17 cellular contexts compared by ENCODE assay signal in the genomic region with DNA sequence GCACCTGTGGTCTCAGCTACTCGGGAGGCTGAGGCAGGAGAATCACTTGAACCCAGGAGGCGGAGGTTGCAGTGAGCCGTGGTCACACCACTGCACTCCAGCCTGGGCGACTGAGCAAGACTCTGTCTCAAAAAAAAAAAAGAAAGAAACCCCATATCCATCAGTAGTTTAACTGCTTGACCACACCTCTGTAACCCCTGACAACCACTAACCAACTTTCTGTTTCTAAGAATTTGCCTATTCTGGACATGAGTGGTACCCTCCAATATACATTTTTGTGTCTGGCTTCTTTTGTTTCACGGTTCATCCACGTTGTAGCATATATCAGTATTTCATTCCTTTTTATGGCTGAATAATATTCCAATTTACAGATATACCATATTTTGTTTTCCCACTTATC. TPM values are rescaled to one million over a fixed set of nuclear protein-coding genes. Genes with fewer than 3 reads are reported as not detected.
DNase-seq lines count a peak whose midpoint lies in the region; ATAC-seq, FAIRE-seq and TF ChIP-seq lines count a peak whose summit lies in the region.
"Had no signal": no experiment of that assay in that cellular context is flagged by ENCODE, and none has a peak within 500 bp of the region (broad histone marks: within the 10 kb centered on the region; RNA-seq: fewer than 3 reads in every experiment).

No MANE protein-coding gene starts in this region.

- H3K27me3 ChIP-seq in CD4-positive, alpha-beta T cell (ENCODE audit: control insufficient read depth, insufficient read depth, low read length), result no peaks in the 10 kb centered on the region
- H3K27me3 ChIP-seq: esophagus squamous epithelium had no signal

- H3K27ac ChIP-seq in HEK293 (ENCODE audit: extremely low read depth, low read depth, low read length), result no peak overlapping the region
- H3K27ac ChIP-seq in CD4-positive, alpha-beta T cell (ENCODE audit: low read depth, low read length), result no peak overlapping the region
- H3K27ac ChIP-seq: esophagus squamous epithelium had no signal

- no peak overlapping the region for H3K27ac Mint-ChIP-seq in CD4-positive, alpha-beta T cell
- H3K27ac Mint-ChIP-seq: activated naive CD8-positive, alpha-beta T cell; HFFc6; T-helper 2 cell treated with Interferon-gamma antibody and Interleukin-4, amounts not matched to agents 5 μg/mL and 100 μg/mL, for 36 hours had no signal

- peak; percentile 20 for DNase-seq in GM10266 (ENCODE audit: extremely low spot score)
- no peak for DNase-seq in CD4-positive, alpha-beta T cell
- no peak for DNase-seq in activated naive CD4-positive, alpha-beta T cell treated with Interleukin-2 at 50 U/mL for 16 hours
- DNase-seq in D721Med (ENCODE audit: insufficient read length, low spot score), result no peak
- no peak for DNase-seq in activated CD4-positive, alpha-beta T cell treated with anti-CD3 and anti-CD28 coated beads for 1 hour
- DNase-seq: Caco-2; esophagus squamous epithelium; HFFc6; mesenchymal stem cell; NCI-H2171; PC-3; stimulated activated CD4-positive, alpha-beta T cell treated with anti-CD3 and anti-CD28 coated beads, Interleukin-12 subunit alpha, Interleukin-12 subunit beta, amount 100 ng/mL, for 4 hours had no signal

- peaks cover 9% of the 10 kb centered on the region for H3K4me1 Mint-ChIP-seq in CD4-positive, alpha-beta T cell (ENCODE audit: low read depth)

- H3K4me3 Mint-ChIP-seq in CD4-positive, alpha-beta T cell, result no peak overlapping the region
- H3K4me3 Mint-ChIP-seq: activated naive CD8-positive, alpha-beta T cell; HFFc6; T-helper 2 cell treated with Interferon-gamma antibody and Interleukin-4, amounts not matched to agents 5 μg/mL and 100 μg/mL, for 36 hours had no signal

- H3K27me3 Mint-ChIP-seq in CD4-positive, alpha-beta T cell, result no peaks in the 10 kb centered on the region
- H3K27me3 Mint-ChIP-seq: activated naive CD8-positive, alpha-beta T cell had no signal

- intact Hi-C loops in CD4-positive, alpha-beta T cell (cut with DNase I, micrococcal nuclease), result loop anchor here in 1 of 2 experiments (5.0 kb wide), 1 partner anchor 41 kb away; the partner anchor contains the start of gene SRP72

- no peaks in the 10 kb centered on the region for H3K36me3 ChIP-seq in HEK293 (ENCODE audit: control insufficient read depth in 2 of 2, insufficient read depth in 1 of 2, low read length in 2 of 2)
- H3K36me3 ChIP-seq: esophagus squamous epithelium had no signal

- H3K36me3 Mint-ChIP-seq in CD4-positive, alpha-beta T cell (ENCODE audit: low read depth), result no peaks in the 10 kb centered on the region

- H3K4me1 ChIP-seq in HEK293 (ENCODE audit: control insufficient read depth, insufficient read depth, low read length), result 0 out of 2 replicates have a peak, but pooled peaks cover 4% of the 10 kb centered on the region
- H3K4me1 ChIP-seq: Caco-2 had no signal

- TF ChIP-seq CTCF in GM10266 (IDR thresholded peaks at IDR 0.05; ENCODE audit: control insufficient read depth, insufficient read depth, low read depth, missing control alignments) (no peak), HEK293 (tag by site-specific recombination; IDR thresholded peaks at IDR 0.05) (no peak), D721Med (IDR thresholded peaks at IDR 0.05; ENCODE audit: insufficient read depth, missing control alignments) (no peak)
- TF ChIP-seq CTCF in CD4-positive, alpha-beta T cell (IDR thresholded peaks at IDR 0.05), result no peak

- CTCF ChIA-PET in HEK293 (lab: Yijun Ruan, JAX), result interaction anchor here (0.8 to 3.3 kb wide), 4 partner anchors 8 to 118 kb away, joined by 3 to 16 read pairs (median 4); no protein-coding TSS in a partner anchor
- CTCF ChIA-PET in CD4-positive, alpha-beta T cell (lab: Charles Lee), result interaction anchor here (1.5 kb wide), 1 partner anchor 42 kb away, joined by 3 read pairs; no protein-coding TSS in a partner anchor

- FAIRE-seq in D721Med (lab: Jason Lieb, UNC), result no peak

- POLR2A ChIA-PET in HEK293 (lab: Yijun Ruan, JAX), result no interaction called here
- POLR2A ChIA-PET in CD4-positive, alpha-beta T cell (lab: Charles Lee), result interaction anchor here (3.1 kb wide), 1 partner anchor 9 kb away, joined by 22 read pairs; the partner anchor contains the start of genes PAICS and PPAT

- H3K9me3 Mint-ChIP-seq in CD4-positive, alpha-beta T cell, result no peaks in the 10 kb centered on the region
- H3K9me3 Mint-ChIP-seq: HFFc6 had no signal

- no peak overlapping the region for H3K4me3 ChIP-seq in HEK293 (ENCODE audit: low read depth, low read length)
- H3K4me3 ChIP-seq: esophagus squamous epithelium had no signal

- ATAC-seq in GM19043 (IDR thresholded peaks at IDR 0.05; ENCODE audit: low read depth, unreplicated experiment), result peak; percentile 86
- ATAC-seq in HG03159 (IDR thresholded peaks at IDR 0.05; ENCODE audit: unreplicated experiment), result peak; percentile 93
- no peak for ATAC-seq in CD4-positive, alpha-beta T cell (ENCODE audit: poor library complexity)
- ATAC-seq: PC-3 had no signal

- H3K9me3 ChIP-seq in HEK293 (ENCODE audit: control insufficient read depth, insufficient read depth, low read depth, low read length), result no peaks in the 10 kb centered on the region
- no peaks in the 10 kb centered on the region for H3K9me3 ChIP-seq in CD4-positive, alpha-beta T cell (ENCODE audit: control insufficient read depth, low read length)
- H3K9me3 ChIP-seq: Caco-2, esophagus squamous epithelium had no signal

TF ChIP-seq in HEK293, 187 proteins besides CTCF, POLR2A, EP300 and RAD21:
- TF ChIP-seq KLF1 (tag by site-specific recombination; IDR thresholded peaks at IDR 0.05), result no peak
- peak; percentile 74 for TF ChIP-seq ZNF146 (tag by site-specific recombination; IDR thresholded peaks at IDR 0.05)
- no peak for TF ChIP-seq GFI1B (tag by site-specific recombination; IDR thresholded peaks at IDR 0.05)
- TF ChIP-seq ZNF157 (tag by site-specific recombination; IDR thresholded peaks at IDR 0.05), result no peak
- TF ChIP-seq, protein P1, sequence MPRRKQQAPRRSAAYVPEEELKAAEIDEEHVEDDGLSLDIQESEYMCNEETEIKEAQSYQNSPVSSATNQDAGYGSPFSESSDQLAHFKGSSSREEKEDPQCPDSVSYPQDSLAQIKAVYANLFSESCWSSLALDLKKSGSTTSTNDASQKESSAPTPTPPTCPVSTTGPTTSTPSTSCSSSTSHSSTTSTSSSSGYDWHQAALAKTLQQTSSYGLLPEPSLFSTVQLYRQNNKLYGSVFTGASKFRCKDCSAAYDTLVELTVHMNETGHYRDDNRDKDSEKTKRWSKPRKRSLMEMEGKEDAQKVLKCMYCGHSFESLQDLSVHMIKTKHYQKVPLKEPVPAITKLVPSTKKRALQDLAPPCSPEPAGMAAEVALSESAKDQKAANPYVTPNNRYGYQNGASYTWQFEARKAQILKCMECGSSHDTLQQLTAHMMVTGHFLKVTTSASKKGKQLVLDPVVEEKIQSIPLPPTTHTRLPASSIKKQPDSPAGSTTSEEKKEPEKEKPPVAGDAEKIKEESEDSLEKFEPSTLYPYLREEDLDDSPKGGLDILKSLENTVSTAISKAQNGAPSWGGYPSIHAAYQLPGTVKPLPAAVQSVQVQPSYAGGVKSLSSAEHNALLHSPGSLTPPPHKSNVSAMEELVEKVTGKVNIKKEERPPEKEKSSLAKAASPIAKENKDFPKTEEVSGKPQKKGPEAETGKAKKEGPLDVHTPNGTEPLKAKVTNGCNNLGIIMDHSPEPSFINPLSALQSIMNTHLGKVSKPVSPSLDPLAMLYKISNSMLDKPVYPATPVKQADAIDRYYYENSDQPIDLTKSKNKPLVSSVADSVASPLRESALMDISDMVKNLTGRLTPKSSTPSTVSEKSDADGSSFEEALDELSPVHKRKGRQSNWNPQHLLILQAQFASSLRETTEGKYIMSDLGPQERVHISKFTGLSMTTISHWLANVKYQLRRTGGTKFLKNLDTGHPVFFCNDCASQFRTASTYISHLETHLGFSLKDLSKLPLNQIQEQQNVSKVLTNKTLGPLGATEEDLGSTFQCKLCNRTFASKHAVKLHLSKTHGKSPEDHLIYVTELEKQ (tag by site-specific recombination; IDR thresholded peaks at IDR 0.05; ENCODE audit: borderline replicate concordance), result no peak
- TF ChIP-seq ZNF211 (tag by site-specific recombination; IDR thresholded peaks at IDR 0.05; ENCODE audit: low read depth), result no peak
- TF ChIP-seq ZSCAN5A (tag by site-specific recombination; IDR thresholded peaks at IDR 0.05), result no peak
- no peak for TF ChIP-seq ZNF350 (tag by site-specific recombination; IDR thresholded peaks at IDR 0.05)

RNA-seq across cellular contexts. Expression of gene PPAT, which starts 9.1 kb away (rescaled TPM):
- total RNA-seq in CD4-positive, alpha-beta T cell, result 1 to 10 TPM; 4.7 to 6.3 TPM

RNA-seq across cellular contexts. Expression of gene PAICS, which starts 9.8 kb away (rescaled TPM):
- 10 to 100 TPM; 18.9 to 19.9 TPM for total RNA-seq in CD4-positive, alpha-beta T cell

RNA-seq across cellular contexts. Expression of gene AASDH, which starts 39.0 kb away (rescaled TPM):
- 10 to 100 TPM; 10.2 to 10.6 TPM for total RNA-seq in CD4-positive, alpha-beta T cell

RNA-seq across cellular contexts. Expression of gene SRP72, which starts 41.1 kb away (rescaled TPM):
- 100 to 1,000 TPM; 108 to 119 TPM for total RNA-seq in CD4-positive, alpha-beta T cell
